Comparison of ENCODE assay signal across 1 cellular context in genomic region chr2:153870308-153870707, GRCh38.
TF ChIP-seq lines count a peak whose summit lies in the region.

No MANE protein-coding gene starts in this region.

TF ChIP-seq in WTC11, 78 proteins besides CTCF, POLR2A, EP300 and RAD21 (continued from another document):
- no peak for TF ChIP-seq FOXP4 (CRISPR knock-in tag; IDR thresholded peaks at IDR 0.05)
TF ChIP-seq in WTC11: peak in this region for 0.
